In genomic region chr1:19457555-19457954, GRCh38 we compare ENCODE assay signal across 14 cellular contexts. TPM values are rescaled to one million over a fixed set of nuclear protein-coding genes. Genes with fewer than 3 reads are reported as not detected.
A peak's percentile ranks its signal among the peaks of the same experiment; 100 is the strongest.
DNase-seq lines count a peak whose midpoint lies in the region; ATAC-seq and TF ChIP-seq lines count a peak whose summit lies in the region.
"Had no signal": no experiment of that assay in that cellular context is flagged by ENCODE, and none has a peak within 500 bp of the region (broad histone marks: within the 10 kb centered on the region; RNA-seq: fewer than 3 reads in every experiment).

No MANE protein-coding gene starts in this region.

- no peaks in the 10 kb centered on the region for H3K9me3 Mint-ChIP-seq in WTC11
- H3K9me3 Mint-ChIP-seq: activated naive CD8-positive, alpha-beta T cell treated with anti-CD3 and anti-CD28 coated beads, Interleukin-2, amount 10 ng/mL, durations not matched to agents 7 days and 5 days had no signal

- CTCF ChIA-PET in SK-N-SH (lab: Yijun Ruan, JAX) (interaction anchor here (1.2 to 1.3 kb wide), 3 partner anchors 12 to 67 kb away, joined by 3 to 7 read pairs (median 4); no protein-coding TSS in a partner anchor), WTC11 (lab: Charles Lee) (interaction anchor here (1.2 to 1.9 kb wide), 3 partner anchors 30 to 125 kb away, joined by 3 to 7 read pairs (median 4); no protein-coding TSS in a partner anchor)

- peaks cover 31 to 54% of the 10 kb centered on the region in 2 experiments for H3K4me1 ChIP-seq in SK-N-SH (ENCODE audit: control insufficient read depth in 1 of 2, insufficient read depth in 2 of 2, low read depth in 1 of 2, low read length in 1 of 2)
- peaks cover 0 to 87% of the 10 kb centered on the region in 2 donors for H3K4me1 ChIP-seq in right atrium auricular region
- peaks cover 61% of the 10 kb centered on the region for H3K4me1 ChIP-seq in smooth muscle cell (ENCODE audit: low read depth)

- peak overlapping the region; percentile 43 for H3K4me3 Mint-ChIP-seq in WTC11
- H3K4me3 Mint-ChIP-seq: activated naive CD8-positive, alpha-beta T cell treated with anti-CD3 and anti-CD28 coated beads, Interleukin-2, amount 10 ng/mL, durations not matched to agents 7 days and 5 days had no signal

- peak overlapping the region; percentile 48; the same call in 1 of the 2 replicates for H3K4me2 ChIP-seq in SK-N-SH
- peak overlapping the region; percentile 63 for H3K4me2 ChIP-seq in smooth muscle cell
- H3K4me2 ChIP-seq: A549, KMS-11 had no signal

- H2AFZ ChIP-seq in SK-N-SH (ENCODE audit: low read depth), result no peak overlapping the region
- no peak overlapping the region for H2AFZ ChIP-seq in smooth muscle cell (ENCODE audit: low read depth)

- H3K36me3 ChIP-seq in SK-N-SH (replicated peaks in 1 of 2; ENCODE audit: control insufficient read depth in 1 of 2, insufficient read depth in 2 of 2, low read length in 1 of 2) (peaks cover 0 to 7% of the 10 kb centered on the region in 2 experiments), right atrium auricular region (no peaks in the 10 kb centered on the region), smooth muscle cell (ENCODE audit: low read depth) (no peaks in the 10 kb centered on the region)

- H3K27me3 Mint-ChIP-seq in WTC11 (ENCODE audit: low read depth), result no peaks in the 10 kb centered on the region
- H3K27me3 Mint-ChIP-seq: activated naive CD8-positive, alpha-beta T cell treated with anti-CD3 and anti-CD28 coated beads, Interleukin-2, amount 10 ng/mL, durations not matched to agents 7 days and 5 days had no signal

- TF ChIP-seq EP300 in SK-N-SH (IDR thresholded peaks at IDR 0.05; ENCODE audit: borderline replicate concordance in 1 of 2, low read depth in 1 of 2, low read length in 1 of 2), result no peak

- H3K27ac ChIP-seq in SK-N-SH (ENCODE audit: low read depth in 2 of 2, low read length in 1 of 2), result peak overlapping the region in 1 of 2 experiments; percentile 45; a peak in 1 of 4 replicates
- H3K27ac ChIP-seq in right atrium auricular region, result peak overlapping the region; percentile 41 to 46
- H3K27ac ChIP-seq in smooth muscle cell (ENCODE audit: low read depth), result peak overlapping the region; percentile 74
- H3K27ac ChIP-seq: A549, KMS-11 had no signal

- no peaks in the 10 kb centered on the region for H3K9me2 ChIP-seq in SK-N-SH

- H3K9ac ChIP-seq in SK-N-SH (no peak overlapping the region), smooth muscle cell (ENCODE audit: low read depth) (no peak overlapping the region)
- H3K9ac ChIP-seq: KMS-11 had no signal

- H3K4me1 Mint-ChIP-seq in WTC11, result peaks cover 85% of the 10 kb centered on the region

- H4K20me1 ChIP-seq in SK-N-SH (ENCODE audit: insufficient read depth) (peaks cover 95% of the 10 kb centered on the region), smooth muscle cell (ENCODE audit: low read depth) (peaks cover 98% of the 10 kb centered on the region)

- POLR2A ChIA-PET in SK-N-SH (lab: Yijun Ruan, JAX), result no interaction called here
- POLR2A ChIA-PET in WTC11 (lab: Charles Lee), result interaction anchor here (0.6 kb wide), 1 partner anchor 24 kb away, joined by 3 read pairs; no protein-coding TSS in a partner anchor

- TF ChIP-seq CTCF in SK-N-SH (IDR thresholded peaks at IDR 0.05) (no peak), WTC11 (IDR thresholded peaks at IDR 0.05) (no peak), right atrium auricular region (IDR thresholded peaks at IDR 0.05) (no peak), smooth muscle cell (IDR thresholded peaks at IDR 0.05; ENCODE audit: borderline replicate concordance, insufficient read depth, poor library complexity, severe bottlenecking) (no peak)

- peak overlapping the region; percentile 89 for H3K27ac Mint-ChIP-seq in WTC11
- H3K27ac Mint-ChIP-seq: activated naive CD8-positive, alpha-beta T cell treated with anti-CD3 and anti-CD28 coated beads, Interleukin-2, amount 10 ng/mL, durations not matched to agents 7 days and 5 days had no signal

- H3K9me3 ChIP-seq in SK-N-SH, result no peaks in the 10 kb centered on the region
- H3K9me3 ChIP-seq in right atrium auricular region, result no peaks in the 10 kb centered on the region
- no peaks in the 10 kb centered on the region for H3K9me3 ChIP-seq in smooth muscle cell (replicated peaks; ENCODE audit: low read depth)
- H3K9me3 ChIP-seq: A549, upper lobe of left lung had no signal

- H3K4me3 ChIP-seq in SK-N-SH (ENCODE audit: low read depth in 2 of 2, low read length in 1 of 2) (no peak overlapping the region), right atrium auricular region (no peak overlapping the region), smooth muscle cell (no peak overlapping the region)
- H3K4me3 ChIP-seq: A549, upper lobe of left lung had no signal

- H3K36me3 Mint-ChIP-seq in WTC11, result no peaks in the 10 kb centered on the region; the same call in 1 of the 2 replicates

- no peak for ATAC-seq in SK-N-SH treated with all-trans-retinoic acid at 6 μM for 48 hours
- no peak for ATAC-seq in WTC11
- ATAC-seq: A549 had no signal

- TF ChIP-seq RAD21 in SK-N-SH (IDR thresholded peaks at IDR 0.05; ENCODE audit: low read length), result no peak

- H3K27me3 ChIP-seq in SK-N-SH (ENCODE audit: insufficient read depth) (no peaks in the 10 kb centered on the region), right atrium auricular region (no peaks in the 10 kb centered on the region), smooth muscle cell (ENCODE audit: low read depth) (no peaks in the 10 kb centered on the region)
- H3K27me3 ChIP-seq: upper lobe of left lung had no signal

- 97% methylated on average over 8 of the region's 8 CpGs for WGBS in SK-N-SH (ENCODE audit: low lambda C conversion rate)
- WGBS in smooth muscle cell (ENCODE audit: low lambda C conversion rate), result 61% methylated on average over 8 of the region's 8 CpGs

- H3F3A ChIP-seq in SK-N-SH (replicated peaks; ENCODE audit: insufficient read depth) (peaks cover 3% of the 10 kb centered on the region), smooth muscle cell (ENCODE audit: low read depth) (no peaks in the 10 kb centered on the region)

- H3K79me2 ChIP-seq in SK-N-SH (ENCODE audit: insufficient read depth), result peaks cover 100% of the 10 kb centered on the region
- peaks cover 97% of the 10 kb centered on the region for H3K79me2 ChIP-seq in smooth muscle cell (ENCODE audit: low read depth)

- no peak for DNase-seq in SK-N-SH
- no peak for DNase-seq in WTC11 (ENCODE audit: low spot score)
- DNase-seq in right atrium auricular region (ENCODE audit: low spot score), result no peak
- no peak for DNase-seq in smooth muscle cell (lab: John Stamatoyannopoulos, UW; ENCODE audit: unreplicated experiment)
- no peak for DNase-seq in NCI-H2227 treated with DMSO at 0.1 percent for 48 hours (lab: John Stamatoyannopoulos, UW)
- DNase-seq in HCEC 1CT, result no peak
- no peak for DNase-seq in SW480 (ENCODE audit: low spot score)
- DNase-seq: activated naive CD8-positive, alpha-beta T cell treated with anti-CD3 and anti-CD28 coated beads, Interleukin-2, amount 10 ng/mL, durations not matched to agents 7 days and 5 days; NCI-H2107; nucleus accumbens; upper lobe of left lung had no signal

TF ChIP-seq in SK-N-SH, 30 proteins besides CTCF, POLR2A, EP300 and RAD21 (continues in another document):
- TF ChIP-seq, protein P1, sequence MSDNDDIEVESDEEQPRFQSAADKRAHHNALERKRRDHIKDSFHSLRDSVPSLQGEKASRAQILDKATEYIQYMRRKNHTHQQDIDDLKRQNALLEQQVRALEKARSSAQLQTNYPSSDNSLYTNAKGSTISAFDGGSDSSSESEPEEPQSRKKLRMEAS (IDR thresholded peaks at IDR 0.05; ENCODE audit: low read depth), result no peak
- TF ChIP-seq TEAD4 (IDR thresholded peaks at IDR 0.05; ENCODE audit: borderline replicate concordance, insufficient read depth), result no peak

TF ChIP-seq in SK-N-SH treated with all-trans-retinoic acid at 6 μM for 48 hours, 23 proteins besides CTCF, POLR2A, EP300 and RAD21:
- no peak for TF ChIP-seq TCF4 (CRISPR knock-in tag; IDR thresholded peaks at IDR 0.05; ENCODE audit: borderline replicate concordance)

TF ChIP-seq in WTC11, 78 proteins besides CTCF, POLR2A, EP300 and RAD21:
- TF ChIP-seq HMGA2 (CRISPR knock-in tag; IDR thresholded peaks at IDR 0.05), result no peak
- TF ChIP-seq SP1 (CRISPR knock-in tag; conservative IDR thresholded peaks at IDR 0.05), result no peak
- TF ChIP-seq SMAD3 (CRISPR knock-in tag; IDR thresholded peaks at IDR 0.05; ENCODE audit: borderline replicate concordance), result no peak
- no peak for TF ChIP-seq ATF1 (CRISPR knock-in tag; IDR thresholded peaks at IDR 0.05)
- TF ChIP-seq FOXK1 (CRISPR knock-in tag; IDR thresholded peaks at IDR 0.05), result no peak
- TF ChIP-seq ATF6 (CRISPR knock-in tag; IDR thresholded peaks at IDR 0.05), result no peak

RNA-seq across cellular contexts. Expression of gene CAPZB, which starts 27.8 kb away (rescaled TPM):
- polyA plus RNA-seq in SK-N-SH (2012; rRNA removed) (116 and 122 TPM in 2 replicates), smooth muscle cell (405 TPM in 2 replicates)
- 137 and 163 TPM in 2 replicates for polyA plus RNA-seq in SK-N-SH (2012; cell fraction: cytosol; rRNA removed)
- 55.0 and 73.6 TPM in 2 replicates for polyA plus RNA-seq in SK-N-SH (2012; cell fraction: nucleus; rRNA removed)
- total RNA-seq in WTC11 (2021) (348 to 380 TPM (median 363 TPM) in 3 replicates), right atrium auricular region (100 to 1,000 TPM in 1 of 2 donors, 10 to 100 TPM in 1; 87.8 to 122 TPM), smooth muscle cell (205 and 209 TPM in 2 replicates)
